ENCODE assay signal across 6 cellular contexts in genomic region chr6:67787119-67787518, GRCh38.
DNase-seq lines count a peak whose midpoint lies in the region; ATAC-seq, FAIRE-seq and TF ChIP-seq lines count a peak whose summit lies in the region.
"Not testable (repeated sequence)": the region's sequence is repeated elsewhere in the genome, so short reads cannot be mapped to it uniquely, and the experiment has no call there.

No MANE protein-coding gene starts in this region.

- whole genome bisulfite sequencing in small intestine, 3 donors: 35 to 56% (median 50%) methylated on average over 1 of the region's 1 CpG

- H3K36me3 Mint-ChIP-seq in WTC11: not testable (repeated sequence)

- TF ChIP-seq CTCF in WTC11 (IDR thresholded peaks at IDR 0.05); kidney (IDR thresholded peaks at IDR 0.05; ENCODE audit: borderline replicate concordance, extremely low read depth, insufficient read depth): not testable (repeated sequence)

- not testable (repeated sequence) for H3K4me1 Mint-ChIP-seq in WTC11

- intact Hi-C loops in kidney (cut with DNase I): not testable (repeated sequence)

- not testable (repeated sequence) for H3K4me3 ChIP-seq in kidney (ENCODE audit: low read length in 2 of 2); small intestine (ENCODE audit: low read depth in 1 of 2, low read length in 2 of 2)

- not testable (repeated sequence) for H3K4me3 Mint-ChIP-seq in WTC11

- H3K9me3 Mint-ChIP-seq in WTC11: not testable (repeated sequence)

- H3K36me3 ChIP-seq in kidney (ENCODE audit: control insufficient read depth in 1 of 2, insufficient read depth in 2 of 2, low read length in 2 of 2); small intestine (ENCODE audit: control insufficient read depth in 2 of 2, insufficient read depth in 2 of 2, low read length in 2 of 2): not testable (repeated sequence)

- not testable (repeated sequence) for H3K27ac Mint-ChIP-seq in WTC11

- POLR2A ChIA-PET in WTC11 (lab: Charles Lee): not testable (repeated sequence)

- not testable (repeated sequence) for H3K27ac ChIP-seq in kidney (ENCODE audit: low read depth in 2 of 2, low read length in 2 of 2); small intestine (ENCODE audit: low read depth in 1 of 2, low read length in 1 of 2)

- not testable (repeated sequence) for H3K27me3 ChIP-seq in small intestine (ENCODE audit: control insufficient read depth in 2 of 2, insufficient read depth in 2 of 2, low read length in 2 of 2)

- CTCF ChIA-PET in WTC11 (lab: Charles Lee): not testable (repeated sequence)

- H3K27me3 Mint-ChIP-seq in WTC11 (ENCODE audit: low read depth): not testable (repeated sequence)

- H3K4me1 ChIP-seq in kidney (ENCODE audit: control insufficient read depth in 1 of 2, insufficient read depth in 1 of 2, low read depth in 1 of 2, low read length in 2 of 2); small intestine (ENCODE audit: control insufficient read depth in 2 of 2, insufficient read depth in 1 of 2, low read depth in 1 of 2, low read length in 1 of 2): not testable (repeated sequence)

- not testable (repeated sequence) for DNase-seq in RCC 7860 (ENCODE audit: low spot score); WTC11 (ENCODE audit: low spot score); kidney; small intestine

- H3K9me3 ChIP-seq in kidney (ENCODE audit: control insufficient read depth in 1 of 2, low read length in 2 of 2); small intestine (ENCODE audit: control insufficient read depth, low read depth): not testable (repeated sequence)

- not testable (repeated sequence) for ATAC-seq in WTC11

- not testable (repeated sequence) for H3K9ac ChIP-seq in kidney (ENCODE audit: low read length in 2 of 2)

- FAIRE-seq in A204.1 (lab: Jason Lieb, UNC) (peak; percentile 92), RCC 7860 (lab: Jason Lieb, UNC) (peak; percentile 64), endometrium (lab: Jason Lieb, UNC) (peak; percentile 61), kidney (lab: Jason Lieb, UNC) (peak; percentile 97), small intestine (lab: Jason Lieb, UNC) (peak; percentile 47)

TF ChIP-seq in WTC11, 78 proteins besides CTCF, POLR2A, EP300 and RAD21:
- peak; percentile 96 for TF ChIP-seq HMGA2 (CRISPR knock-in tag; IDR thresholded peaks at IDR 0.05)
